18 cellular contexts compared by ENCODE assay signal in genomic region chr13:31174018-31174417, GRCh38. TPM values are rescaled to one million over a fixed set of nuclear protein-coding genes. Genes with fewer than 3 reads are reported as not detected.
DNase-seq lines count a peak whose midpoint lies in the region; ATAC-seq and TF ChIP-seq lines count a peak whose summit lies in the region.
"Had no signal": no experiment of that assay in that cellular context is flagged by ENCODE, and none has a peak within 500 bp of the region (broad histone marks: within the 10 kb centered on the region; RNA-seq: fewer than 3 reads in every experiment).

No MANE protein-coding gene starts in this region.

- peak; percentile 45 for ATAC-seq in PC-3
- ATAC-seq: activated naive CD4-positive, alpha-beta T cell treated with anti-CD3 and anti-CD28 coated beads, Interleukin-2, amount 50 U/mL, for 72 hours; left lobe of liver had no signal

- no peak for TF ChIP-seq POLR2A in uterus (IDR thresholded peaks at IDR 0.05)

- H3K9me3 Mint-ChIP-seq in endodermal cell, result peaks cover 6% of the 10 kb centered on the region
- H3K9me3 Mint-ChIP-seq in activated CD4-positive, alpha-beta memory T cell treated with anti-CD3 and anti-CD28 coated beads, Interleukin-2, amount 10 ng/mL, durations not matched to agents 7 days and 5 days, result peaks cover 2% of the 10 kb centered on the region

- H3K27me3 ChIP-seq in PC-3 (ENCODE audit: low read length), result no peaks in the 10 kb centered on the region
- no peaks in the 10 kb centered on the region for H3K27me3 ChIP-seq in endodermal cell (ENCODE audit: control insufficient read depth, insufficient read depth, low read length, poor library complexity, severe bottlenecking)
- H3K27me3 ChIP-seq in osteoblast (ENCODE audit: insufficient read depth, low read length), result no peaks in the 10 kb centered on the region
- H3K27me3 ChIP-seq in uterus, result no peaks in the 10 kb centered on the region
- H3K27me3 ChIP-seq: neural progenitor cell, SJCRH30 had no signal

- H3K79me2 ChIP-seq in PC-3 (ENCODE audit: low read length) (no peaks in the 10 kb centered on the region), osteoblast (ENCODE audit: insufficient read depth, low read length) (no peaks in the 10 kb centered on the region)

- no peak overlapping the region for H3K27ac Mint-ChIP-seq in endodermal cell
- no peak overlapping the region for H3K27ac Mint-ChIP-seq in activated CD4-positive, alpha-beta memory T cell treated with anti-CD3 and anti-CD28 coated beads, Interleukin-2, amount 10 ng/mL, durations not matched to agents 7 days and 5 days
- H3K27ac Mint-ChIP-seq: activated naive CD4-positive, alpha-beta T cell treated with anti-CD3 and anti-CD28 coated beads, Interleukin-2, amount 50 U/mL, for 72 hours; dendritic cell treated with granulocyte-macrophage colony-stimulating factor and Interleukin-4, amounts not matched to agents 40 ng/mL and 50 ng/mL, for 4 days; neural progenitor cell had no signal

- no peaks in the 10 kb centered on the region for H3F3A ChIP-seq in PC-3 (ENCODE audit: low read length, unreplicated experiment)

- intact Hi-C loops in PC-3 (cut with micrococcal nuclease), result loop anchor here (1.0 kb wide), 2 partner anchors 60 to 250 kb away; no protein-coding TSS in a partner anchor
- intact Hi-C loops in uterus (cut with DNase I; ENCODE audit: low total_unique reads), result no loop called here

- no peak overlapping the region for H2AFZ ChIP-seq in PC-3 (ENCODE audit: low read length)
- no peak overlapping the region for H2AFZ ChIP-seq in osteoblast (ENCODE audit: low read length)
- H2AFZ ChIP-seq: neural progenitor cell had no signal

- no peak overlapping the region for H3K4me2 ChIP-seq in PC-3 (ENCODE audit: low read length)
- no peak overlapping the region for H3K4me2 ChIP-seq in osteoblast (ENCODE audit: insufficient read depth, low read length)
- H3K4me2 ChIP-seq: neural progenitor cell, smooth muscle cell had no signal

- H3K4me1 Mint-ChIP-seq in endodermal cell, result peaks cover 9% of the 10 kb centered on the region
- H3K4me1 Mint-ChIP-seq in activated CD4-positive, alpha-beta memory T cell treated with anti-CD3 and anti-CD28 coated beads, Interleukin-2, amount 10 ng/mL, durations not matched to agents 7 days and 5 days, result peaks cover 10% of the 10 kb centered on the region

- WGBS in endodermal cell (ENCODE audit: insufficient coverage in 1 of 2, insufficient read length in 1 of 2), 2 experiments, result 91% methylated on average over 1 to 2 of the region's 3 CpGs

- POLR2A ChIA-PET in PC-3 (lab: Charles Lee; ENCODE audit: unreplicated experiment), result no interaction called here
- POLR2A ChIA-PET in activated CD4-positive, alpha-beta memory T cell treated with anti-CD3 and anti-CD28 coated beads, Interleukin-2, amount 10 ng/mL, durations not matched to agents 7 days and 5 days (lab: Charles Lee), result interaction anchor here (1.2 kb wide), 1 partner anchor 25 kb away, joined by 3 read pairs; the partner anchor contains the start of gene B3GLCT

- H3K27ac ChIP-seq in PC-3 (ENCODE audit: low read length), result no peak overlapping the region
- H3K27ac ChIP-seq in endodermal cell (ENCODE audit: low read depth, low read length), result no peak overlapping the region
- H3K27ac ChIP-seq in osteoblast (ENCODE audit: low read depth, low read length), result no peak overlapping the region
- no peak overlapping the region for H3K27ac ChIP-seq in uterus
- H3K27ac ChIP-seq: 22Rv1, neural progenitor cell, SJCRH30 had no signal

- no peaks in the 10 kb centered on the region for H3K27me3 Mint-ChIP-seq in endodermal cell (ENCODE audit: insufficient read depth)
- peaks cover 12% of the 10 kb centered on the region for H3K27me3 Mint-ChIP-seq in activated CD4-positive, alpha-beta memory T cell treated with anti-CD3 and anti-CD28 coated beads, Interleukin-2, amount 10 ng/mL, durations not matched to agents 7 days and 5 days

- H3K36me3 Mint-ChIP-seq in endodermal cell (ENCODE audit: low read depth), result no peaks in the 10 kb centered on the region
- no peaks in the 10 kb centered on the region for H3K36me3 Mint-ChIP-seq in activated CD4-positive, alpha-beta memory T cell treated with anti-CD3 and anti-CD28 coated beads, Interleukin-2, amount 10 ng/mL, durations not matched to agents 7 days and 5 days (ENCODE audit: low read depth)
- H3K36me3 Mint-ChIP-seq: activated naive CD4-positive, alpha-beta T cell treated with anti-CD3 and anti-CD28 coated beads, Interleukin-2, amount 50 U/mL, for 72 hours; neural progenitor cell had no signal

- BruUV-seq in PC-3 (replicated peaks; lab: Mats Ljungman, UMichigan), result no TSS peak

- CTCF ChIA-PET in PC-3 (lab: Charles Lee), result interaction anchor here (0.6 to 0.7 kb wide), 3 partner anchors 176 to 364 kb away, joined by 3 to 5 read pairs (median 3); no protein-coding TSS in a partner anchor
- CTCF ChIA-PET in activated CD4-positive, alpha-beta memory T cell treated with anti-CD3 and anti-CD28 coated beads, Interleukin-2, amount 10 ng/mL, durations not matched to agents 7 days and 5 days (lab: Charles Lee), result no interaction called here

- H3K9me3 ChIP-seq in PC-3 (ENCODE audit: low read length) (no peaks in the 10 kb centered on the region), endodermal cell (ENCODE audit: control insufficient read depth, low read length) (no peaks in the 10 kb centered on the region), osteoblast (ENCODE audit: low read depth, low read length) (no peaks in the 10 kb centered on the region), uterus (no peaks in the 10 kb centered on the region)

- no peaks in the 10 kb centered on the region for H3K9me2 ChIP-seq in PC-3 (replicated peaks; ENCODE audit: low read length)

- peak; percentile 45 for TF ChIP-seq CTCF in PC-3 (conservative IDR thresholded peaks at IDR 0.05; ENCODE audit: low read depth, low read length)
- peak; percentile 50 for TF ChIP-seq CTCF in endodermal cell (conservative IDR thresholded peaks at IDR 0.05)
- TF ChIP-seq CTCF in osteoblast (IDR thresholded peaks at IDR 0.05; ENCODE audit: extremely low read depth, low read depth, low read length), result peak; percentile 45
- peak in 1 of 4 experiments; percentile 31 for TF ChIP-seq CTCF in uterus (IDR thresholded peaks at IDR 0.05)

- H3K36me3 ChIP-seq in PC-3 (ENCODE audit: low read depth, low read length) (no peaks in the 10 kb centered on the region), endodermal cell (ENCODE audit: control insufficient read depth, insufficient read depth, low read length) (no peaks in the 10 kb centered on the region), osteoblast (ENCODE audit: insufficient read depth, low read length) (no peaks in the 10 kb centered on the region), uterus (no peaks in the 10 kb centered on the region)
- H3K36me3 ChIP-seq: neural progenitor cell, SJCRH30 had no signal

- H3K4me3 Mint-ChIP-seq in endodermal cell, result no peak overlapping the region
- H3K4me3 Mint-ChIP-seq in activated CD4-positive, alpha-beta memory T cell treated with anti-CD3 and anti-CD28 coated beads, Interleukin-2, amount 10 ng/mL, durations not matched to agents 7 days and 5 days, result no peak overlapping the region
- H3K4me3 Mint-ChIP-seq: dendritic cell treated with granulocyte-macrophage colony-stimulating factor and Interleukin-4, amounts not matched to agents 40 ng/mL and 50 ng/mL, for 4 days; neural progenitor cell had no signal

- peak; percentile 20 for DNase-seq in DMS 273 (lab: John Stamatoyannopoulos, UW; ENCODE audit: unreplicated experiment)
- DNase-seq in DMS 273 treated with DMSO at 0.1 percent for 48 hours (lab: John Stamatoyannopoulos, UW), result no peak
- DNase-seq in PC-3, result peak; percentile 38
- DNase-seq in endodermal cell, result no peak
- no peak for DNase-seq in osteoblast (ENCODE audit: insufficient read length, low spot score, missing footprints)
- no peak for DNase-seq in DMS153 (lab: John Stamatoyannopoulos, UW)
- no peak for DNase-seq in activated CD4-positive, alpha-beta memory T cell treated with anti-CD3 and anti-CD28 coated beads, Interleukin-2, amount 10 ng/mL, durations not matched to agents 7 days and 5 days
- no peak for DNase-seq in uterus
- DNase-seq: activated CD8-positive, alpha-beta memory T cell treated with anti-CD3 and anti-CD28 coated beads, Interleukin-2, amount 50 U/mL, for 48 hours; DMS79; NCI-H146 had no signal

- H3K9ac ChIP-seq in PC-3 (ENCODE audit: low read length) (no peak overlapping the region), endodermal cell (ENCODE audit: extremely low read depth, low read length, poor library complexity, severe bottlenecking) (no peak overlapping the region)
- H3K9ac ChIP-seq: neural progenitor cell had no signal

- H4K20me1 ChIP-seq in PC-3 (ENCODE audit: low read length) (no peaks in the 10 kb centered on the region), osteoblast (ENCODE audit: insufficient read depth, low read length) (no peaks in the 10 kb centered on the region)

- H3K4me3 ChIP-seq in PC-3 (ENCODE audit: low read length) (no peak overlapping the region), endodermal cell (ENCODE audit: low read length) (no peak overlapping the region), osteoblast (ENCODE audit: insufficient read depth, low read length) (no peak overlapping the region), uterus (no peak overlapping the region)
- H3K4me3 ChIP-seq: neural progenitor cell, SJCRH30, smooth muscle cell had no signal

- H3K4me1 ChIP-seq in PC-3 (ENCODE audit: insufficient read depth, low read length) (peaks cover 29% of the 10 kb centered on the region), endodermal cell (ENCODE audit: control insufficient read depth, insufficient read depth, low read length) (peaks cover 5% of the 10 kb centered on the region), osteoblast (ENCODE audit: insufficient read depth, low read length) (peaks cover 15% of the 10 kb centered on the region), uterus (no peaks in the 10 kb centered on the region)

RNA-seq across cellular contexts. Expression of gene HSPH1, which starts 12.3 kb away (rescaled TPM):
- 83.7 and 102 TPM in 2 replicates for total RNA-seq in PC-3 (2014; rRNA removed)
- total RNA-seq in endodermal cell, result 100 to 1,000 TPM in 1 of 2 donors, 10 to 100 TPM in 1; 88.0 to 120 TPM
- 58.8 TPM for polyA plus RNA-seq in endodermal cell (2013, experiment 1 of 2)
- polyA plus RNA-seq in endodermal cell (2013, experiment 2 of 2), result 62.1 TPM
- 35.5 and 43.3 TPM in 2 replicates for total RNA-seq in osteoblast
- total RNA-seq in activated CD4-positive, alpha-beta memory T cell treated with anti-CD3 and anti-CD28 coated beads, Interleukin-2, amount 10 ng/mL, durations not matched to agents 7 days and 5 days, result 100 to 1,000 TPM in 1 of 2 experiments, 10 to 100 TPM in 1; 95.4 to 103 TPM
- total RNA-seq in uterus, result 10 to 100 TPM; 11.3 to 74.7 (median 46.2) TPM

RNA-seq across cellular contexts. Expression of gene B3GLCT, which starts 25.8 kb away (rescaled TPM):
- total RNA-seq in PC-3 (2014; rRNA removed), result 3.2 TPM in 2 replicates
- total RNA-seq in endodermal cell, result 10 to 100 TPM; 10.1 to 11.5 TPM
- 15.2 TPM for polyA plus RNA-seq in endodermal cell (2013, experiment 1 of 2)
- 13.8 TPM for polyA plus RNA-seq in endodermal cell (2013, experiment 2 of 2)
- 14.7 and 18.8 TPM in 2 replicates for total RNA-seq in osteoblast
- total RNA-seq in activated CD4-positive, alpha-beta memory T cell treated with anti-CD3 and anti-CD28 coated beads, Interleukin-2, amount 10 ng/mL, durations not matched to agents 7 days and 5 days, result 1 to 10 TPM; 4.6 to 4.7 TPM
- 10 to 100 TPM; 20.0 to 83.1 (median 31.7) TPM for total RNA-seq in uterus

Comparison
In these comparisons a context has a peak if more than half of its experiments do, and no peak if none do; other contexts are left out.
1. DNase-seq: peak in DMS 273 (single experiment) and PC-3 (single experiment); none in DMS 273 treated with DMSO at 0.1 percent for 48 hours (single experiment), endodermal cell (single experiment), osteoblast (single experiment), DMS153 (single experiment), activated CD4-positive, alpha-beta memory T cell treated with anti-CD3 and anti-CD28 coated beads, Interleukin-2, amount 10 ng/mL, durations not matched to agents 7 days and 5 days (single experiment) and uterus (0 of 2).